Comparison of ENCODE assay signal across 16 cellular contexts in the genomic region with DNA sequence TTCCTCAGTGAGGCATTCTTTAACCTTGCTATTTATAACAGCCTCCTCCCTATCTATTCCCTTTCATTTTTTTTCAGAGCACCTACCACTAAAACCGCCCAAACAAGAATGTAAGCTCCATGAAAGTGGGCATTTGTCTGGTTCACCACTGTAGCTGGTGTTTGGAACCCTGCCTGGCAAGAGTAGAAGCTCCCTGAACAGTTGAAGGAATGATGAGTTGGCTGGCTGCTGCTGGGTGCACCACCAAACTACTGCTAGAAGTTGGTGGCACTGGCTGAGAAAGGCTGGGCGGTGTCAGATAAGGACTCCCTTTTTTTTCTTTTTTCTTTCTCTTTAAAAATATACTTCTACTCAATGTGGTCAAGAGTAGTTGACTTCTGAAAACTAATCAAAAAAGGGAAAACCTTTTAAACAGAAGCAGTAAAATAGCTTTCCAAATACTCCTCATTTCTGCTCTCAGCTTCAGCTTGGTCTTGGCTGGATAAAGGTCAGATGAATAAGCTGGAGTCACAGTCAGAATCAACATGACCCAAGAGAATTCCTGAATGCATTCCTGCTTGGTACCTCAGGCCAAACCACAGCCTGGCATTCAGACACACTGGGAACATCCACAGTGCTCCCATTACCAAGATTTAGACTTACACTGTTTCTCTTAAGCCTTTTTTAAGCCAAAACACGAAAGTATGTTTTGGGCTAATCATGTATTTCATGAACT. TPM values are rescaled to one million over a fixed set of nuclear protein-coding genes. Genes with fewer than 3 reads are reported as not detected.
DNase-seq lines count a peak whose midpoint lies in the region; ATAC-seq, FAIRE-seq and TF ChIP-seq lines count a peak whose summit lies in the region.
"Had no signal": no experiment of that assay in that cellular context is flagged by ENCODE, and none has a peak within 500 bp of the region (broad histone marks: within the 10 kb centered on the region; RNA-seq: fewer than 3 reads in every experiment).

No MANE protein-coding gene starts in this region.

- H3K27ac ChIP-seq in mammary epithelial cell (ENCODE audit: insufficient read depth, low read depth, low read length) (no peak overlapping the region), HepG2 (ENCODE audit: extremely low read length, insufficient read depth, low read length) (no peak overlapping the region), upper lobe of right lung (no peak overlapping the region)
- H3K27ac ChIP-seq: heart right ventricle, tibial nerve, VCaP had no signal

- H3K9ac ChIP-seq in mammary epithelial cell (ENCODE audit: insufficient read depth, low read length) (no peak overlapping the region), HepG2 (ENCODE audit: insufficient read depth, low read depth, low read length) (no peak overlapping the region)

- H3K79me2 ChIP-seq in mammary epithelial cell (ENCODE audit: insufficient read depth, low read length) (no peaks in the 10 kb centered on the region), HepG2 (ENCODE audit: insufficient read depth, low read length) (no peaks in the 10 kb centered on the region)

- POLR2A ChIA-PET in HepG2 (lab: Yijun Ruan, JAX) = no interaction called here

- H3K36me3 ChIP-seq in mammary epithelial cell (ENCODE audit: insufficient read depth, low read length) (no peaks in the 10 kb centered on the region), HepG2 (replicated peaks in 1 of 2; ENCODE audit: control insufficient read depth in 1 of 2, insufficient read depth in 2 of 2, low read length in 2 of 2) (peaks cover 2 to 3% of the 10 kb centered on the region in 2 experiments; a peak in 3 of 5 replicates), upper lobe of right lung (no peaks in the 10 kb centered on the region)

- CTCF ChIA-PET in mammary epithelial cell (lab: Charles Lee; ENCODE audit: low non-redundant PET) (interaction anchor here (0.6 to 0.9 kb wide), 2 partner anchors 436 to 491 kb away, joined by 3 to 8 read pairs; no protein-coding TSS in a partner anchor), HepG2 (lab: Yijun Ruan, JAX; ENCODE audit: low intra/inter-chr PET ratio, low total read pairs) (no interaction called here)

- TF ChIP-seq EP300 in HepG2 (IDR thresholded peaks at IDR 0.05; ENCODE audit: low read depth in 2 of 2, low read length in 2 of 2) (no peak), HepG2 (CRISPR knock-in tag; IDR thresholded peaks at IDR 0.05; ENCODE audit: borderline replicate concordance) (no peak)

- H3K4me1 ChIP-seq in mammary epithelial cell (ENCODE audit: insufficient read depth, low read length) = peaks cover 16% of the 10 kb centered on the region
- H3K4me1 ChIP-seq in HepG2 (ENCODE audit: insufficient read depth, low read length) = no peaks in the 10 kb centered on the region
- no peaks in the 10 kb centered on the region for H3K4me1 ChIP-seq in upper lobe of right lung

- no peak for FAIRE-seq in HepG2 (lab: Jason Lieb, UNC)
- FAIRE-seq: K562 had no signal

- WGBS in mammary epithelial cell (ENCODE audit: low coverage, missing lambda C conversion rate) = 67% methylated on average over 3 of the region's 3 CpGs
- WGBS in HepG2 (ENCODE audit: low lambda C conversion rate) = 92% methylated on average over 3 of the region's 3 CpGs

- no peaks in the 10 kb centered on the region for H4K20me1 ChIP-seq in mammary epithelial cell (ENCODE audit: insufficient read depth, low read length)
- H4K20me1 ChIP-seq in HepG2 (ENCODE audit: insufficient read depth, low read length) = no peaks in the 10 kb centered on the region

- no peak for TF ChIP-seq POLR2A in HepG2 (IDR thresholded peaks at IDR 0.05; ENCODE audit: insufficient read depth in 1 of 2, low read depth in 2 of 2, low read length in 2 of 2)

- H3K4me3 ChIP-seq in AG09309 (ENCODE audit: control insufficient read depth, low read depth, low read length) = no peak overlapping the region
- H3K4me3 ChIP-seq in mammary epithelial cell (replicated peaks in 1 of 3; ENCODE audit: insufficient read depth in 1 of 3, low read depth in 2 of 3, low read length in 3 of 3) = no peak overlapping the region
- H3K4me3 ChIP-seq in HepG2 (replicated peaks in 1 of 3; ENCODE audit: insufficient read depth in 1 of 3, low read depth in 2 of 3, low read length in 3 of 3) = no peak overlapping the region
- no peak overlapping the region for H3K4me3 ChIP-seq in upper lobe of right lung
- H3K4me3 ChIP-seq: heart right ventricle, K562, tibial nerve had no signal

- peak; percentile 76 for DNase-seq in AG09309 (ENCODE audit: low read depth)
- DNase-seq in LHCN-M2 (ENCODE audit: low read depth) = peak; percentile 93
- peak; percentile 60 for DNase-seq in mammary epithelial cell
- peak; percentile 15 for DNase-seq in HepG2 (ENCODE audit: low spot score)
- no peak for DNase-seq in activated CD4-positive, alpha-beta T cell treated with anti-CD3 and anti-CD28 coated beads for 1 hour
- DNase-seq in NCI-H82 treated with DMSO at 0.1 percent for 48 hours (lab: John Stamatoyannopoulos, UW; ENCODE audit: unreplicated experiment) = no peak
- DNase-seq in upper lobe of right lung = no peak
- no peak for DNase-seq in activated effector memory CD4-positive, alpha-beta T cell treated with anti-CD3 and anti-CD28 coated beads, Interleukin-2, amount 50 U/mL, for 16 hours
- DNase-seq: C1 segment of cervical spinal cord, cerebellar nuclear complex, heart right ventricle, retina, RPMI8226 had no signal

- H3K4me2 ChIP-seq in mammary epithelial cell (ENCODE audit: insufficient read depth, low read depth, low read length) (peak overlapping the region; percentile 23), HepG2 (ENCODE audit: low read depth, low read length) (no peak overlapping the region)

- no peak; the same call in 2 of the 3 replicates for ATAC-seq in HepG2
- no peak for ATAC-seq in upper lobe of right lung
- ATAC-seq: K562 had no signal

- H3K27me3 ChIP-seq in mammary epithelial cell (ENCODE audit: insufficient read depth, low read length) = no peaks in the 10 kb centered on the region
- H3K27me3 ChIP-seq in HepG2 (ENCODE audit: control insufficient read depth in 1 of 2, insufficient read depth in 2 of 2, low read length in 2 of 2) = no peaks in the 10 kb centered on the region
- no peaks in the 10 kb centered on the region for H3K27me3 ChIP-seq in upper lobe of right lung
- H3K27me3 ChIP-seq: heart right ventricle, tibial nerve had no signal

- TF ChIP-seq CTCF in AG09309 (IDR thresholded peaks at IDR 0.05; ENCODE audit: control insufficient read depth, insufficient read depth, low read depth, low read length, missing control alignments) = no peak
- no peak for TF ChIP-seq CTCF in mammary epithelial cell (conservative IDR thresholded peaks at IDR 0.05 in 1 of 2, IDR thresholded peaks at IDR 0.05 in 1 of 2; ENCODE audit: extremely low read depth in 1 of 2, insufficient read depth in 1 of 2, low read depth in 1 of 2, low read length in 2 of 2)
- no peak for TF ChIP-seq CTCF in HepG2 (CRISPR knock-in tag; IDR thresholded peaks at IDR 0.05)
- no peak for TF ChIP-seq CTCF in upper lobe of right lung (IDR thresholded peaks at IDR 0.05)

- H2AFZ ChIP-seq in mammary epithelial cell (ENCODE audit: low read depth, low read length) (no peak overlapping the region), HepG2 (ENCODE audit: low read length) (no peak overlapping the region)

- dilution Hi-C loops in mammary epithelial cell (cut with HindIII; ENCODE audit: low sequenced_read_pairs) = no loop called here

- intact Hi-C loops in mammary epithelial cell (cut with micrococcal nuclease) (no loop called here), HepG2 (cut with micrococcal nuclease; ENCODE audit: unreplicated experiment) (no loop called here), upper lobe of right lung (cut with DNase I) (no loop called here)

- in situ Hi-C loops in mammary epithelial cell (cut with MboI; ENCODE audit: low sequenced_read_pairs in 2 of 2) (loop anchor here in 1 of 2 donors (25.0 kb wide), 1 partner anchor 396 kb away; no protein-coding TSS in a partner anchor), HepG2 (cut with HindIII; ENCODE audit: extremely low pct_ligation_motif_present, low pct_unique_long_range_greater_than_20kb) (no loop called here)

- BruUV-seq in mammary epithelial cell (replicated peaks; lab: Mats Ljungman, UMichigan) = no TSS peak
- no TSS peak for BruUV-seq in HepG2 (replicated peaks; lab: Mats Ljungman, UMichigan)

- no peak for TF ChIP-seq RAD21 in HepG2 (CRISPR knock-in tag; IDR thresholded peaks at IDR 0.05)

- H3K9me3 ChIP-seq in mammary epithelial cell (replicated peaks; ENCODE audit: insufficient read depth, low read length) = no peaks in the 10 kb centered on the region
- no peaks in the 10 kb centered on the region for H3K9me3 ChIP-seq in HepG2 (ENCODE audit: low read length)
- no peaks in the 10 kb centered on the region for H3K9me3 ChIP-seq in upper lobe of right lung
- H3K9me3 ChIP-seq: heart right ventricle, tibial nerve had no signal

RNA-seq across cellular contexts. Expression of gene RTN4IP1, which starts 38.0 kb away (rescaled TPM):
- total RNA-seq in LHCN-M2 (2014; rRNA removed) = 9.5 and 10.8 TPM in 2 replicates
- 7.6 TPM for polyA plus RNA-seq in LHCN-M2 (2012)
- 1 to 10 TPM; 4.3 to 7.4 TPM for total RNA-seq in mammary epithelial cell
- 8.3 TPM for polyA plus RNA-seq in mammary epithelial cell
- 18.6 TPM for polyA minus RNA-seq in mammary epithelial cell
- 17.2 and 25.2 TPM in 2 replicates for total RNA-seq in HepG2 (2016; rRNA removed; fragmentation: Illumina TruSeq; extraction: Trizol)
- total RNA-seq in HepG2 (2016; cell fraction: cytosol; rRNA removed; fragmentation: Illumina TruSeq; extraction: Trizol; ENCODE audit: low read depth) = 6.0 and 8.2 TPM in 2 replicates
- total RNA-seq in HepG2 (2016; cell fraction: insoluble cytoplasmic fraction; rRNA removed; fragmentation: Illumina TruSeq; extraction: Trizol) = 18.1 and 25.5 TPM in 2 replicates
- 10.8 and 11.0 TPM in 2 replicates for total RNA-seq in HepG2 (2016; cell fraction: membrane; rRNA removed; fragmentation: Illumina TruSeq; extraction: Trizol)
- 11.3 and 12.1 TPM in 2 replicates for total RNA-seq in HepG2 (2016; cell fraction: nucleus; rRNA removed; fragmentation: Illumina TruSeq; extraction: Trizol)
- polyA plus RNA-seq in HepG2 (2011; rRNA removed) = 4.7 and 5.5 TPM in 2 replicates
- 4.0 and 5.2 TPM in 2 replicates for polyA plus RNA-seq in HepG2 (2011; cell fraction: cytosol; rRNA removed)
- 1.7 and 2.3 TPM in 2 replicates for polyA plus RNA-seq in HepG2 (2011; cell fraction: nucleus; rRNA removed)
- 7.0 and 7.1 TPM in 2 replicates for polyA plus RNA-seq in HepG2 (2012)
- 2.7 and 3.5 TPM in 2 replicates for polyA plus RNA-seq in HepG2 (2016; cell fraction: cytosol; fragmentation: Illumina TruSeq; extraction: Trizol; ENCODE audit: low read depth)
- 19.5 and 22.1 TPM in 2 replicates for polyA plus RNA-seq in HepG2 (2016; cell fraction: insoluble cytoplasmic fraction; fragmentation: Illumina TruSeq; extraction: Trizol; ENCODE audit: low read depth)
- polyA plus RNA-seq in HepG2 (2016; cell fraction: membrane; fragmentation: Illumina TruSeq; extraction: Trizol; ENCODE audit: low read depth) = 5.7 and 6.9 TPM in 2 replicates
- 6.8 and 8.1 TPM in 2 replicates for polyA plus RNA-seq in HepG2 (2016; cell fraction: nucleus; fragmentation: Illumina TruSeq; extraction: Trizol; ENCODE audit: insufficient read depth, low read depth)
- polyA minus RNA-seq in HepG2 (2011; rRNA and poly(A)+ RNA removed; ENCODE audit: low replicate concordance) = 4.5 and 10.4 TPM in 2 replicates
- 2.9 and 3.2 TPM in 2 replicates for polyA minus RNA-seq in HepG2 (2011; cell fraction: cytosol; rRNA and poly(A)+ RNA removed)
- 10.2 and 10.3 TPM in 2 replicates for polyA minus RNA-seq in HepG2 (2011; cell fraction: nucleus; rRNA and poly(A)+ RNA removed)
- total RNA-seq in upper lobe of right lung = 3.2 TPM

RNA-seq across cellular contexts. Expression of gene QRSL1, which starts 38.1 kb away (rescaled TPM):
- 10.1 and 11.0 TPM in 2 replicates for total RNA-seq in LHCN-M2 (2014; rRNA removed)
- 4.0 TPM for polyA plus RNA-seq in LHCN-M2 (2012)
- total RNA-seq in mammary epithelial cell = 10 to 100 TPM; 10.8 to 14.9 TPM
- 6.7 TPM for polyA plus RNA-seq in mammary epithelial cell
- polyA minus RNA-seq in mammary epithelial cell = 3.4 TPM
- total RNA-seq in HepG2 (2016; rRNA removed; fragmentation: Illumina TruSeq; extraction: Trizol) = 22.3 and 24.2 TPM in 2 replicates
- 8.5 and 9.3 TPM in 2 replicates for total RNA-seq in HepG2 (2016; cell fraction: cytosol; rRNA removed; fragmentation: Illumina TruSeq; extraction: Trizol; ENCODE audit: low read depth)
- 22.7 and 26.6 TPM in 2 replicates for total RNA-seq in HepG2 (2016; cell fraction: insoluble cytoplasmic fraction; rRNA removed; fragmentation: Illumina TruSeq; extraction: Trizol)
- 19.1 and 19.6 TPM in 2 replicates for total RNA-seq in HepG2 (2016; cell fraction: membrane; rRNA removed; fragmentation: Illumina TruSeq; extraction: Trizol)
- total RNA-seq in HepG2 (2016; cell fraction: nucleus; rRNA removed; fragmentation: Illumina TruSeq; extraction: Trizol) = 13.8 and 19.9 TPM in 2 replicates
- 6.4 and 8.2 TPM in 2 replicates for polyA plus RNA-seq in HepG2 (2011; rRNA removed)
- polyA plus RNA-seq in HepG2 (2011; cell fraction: cytosol; rRNA removed) = 5.0 and 5.5 TPM in 2 replicates
- polyA plus RNA-seq in HepG2 (2011; cell fraction: nucleus; rRNA removed) = 3.4 and 3.8 TPM in 2 replicates
- 7.6 and 8.7 TPM in 2 replicates for polyA plus RNA-seq in HepG2 (2012)
- polyA plus RNA-seq in HepG2 (2016; cell fraction: cytosol; fragmentation: Illumina TruSeq; extraction: Trizol; ENCODE audit: low read depth) = 5.1 and 6.2 TPM in 2 replicates
- 18.4 and 18.9 TPM in 2 replicates for polyA plus RNA-seq in HepG2 (2016; cell fraction: insoluble cytoplasmic fraction; fragmentation: Illumina TruSeq; extraction: Trizol; ENCODE audit: low read depth)
- 9.0 and 9.9 TPM in 2 replicates for polyA plus RNA-seq in HepG2 (2016; cell fraction: membrane; fragmentation: Illumina TruSeq; extraction: Trizol; ENCODE audit: low read depth)
- 11.0 and 15.2 TPM in 2 replicates for polyA plus RNA-seq in HepG2 (2016; cell fraction: nucleus; fragmentation: Illumina TruSeq; extraction: Trizol; ENCODE audit: insufficient read depth, low read depth)
- polyA minus RNA-seq in HepG2 (2011; rRNA and poly(A)+ RNA removed; ENCODE audit: low replicate concordance) = 12.6 and 15.4 TPM in 2 replicates
- polyA minus RNA-seq in HepG2 (2011; cell fraction: cytosol; rRNA and poly(A)+ RNA removed) = 5.0 and 5.5 TPM in 2 replicates
- 18.9 and 19.0 TPM in 2 replicates for polyA minus RNA-seq in HepG2 (2011; cell fraction: nucleus; rRNA and poly(A)+ RNA removed)
- 11.8 TPM for total RNA-seq in upper lobe of right lung

Comparison
In these comparisons a context has a peak if more than half of its experiments do, and no peak if none do; other contexts are left out.
1. DNase-seq: peak in AG09309 (single experiment), LHCN-M2 (single experiment), mammary epithelial cell (single experiment) and HepG2 (single experiment); none in activated CD4-positive, alpha-beta T cell treated with anti-CD3 and anti-CD28 coated beads for 1 hour (single experiment), NCI-H82 treated with DMSO at 0.1 percent for 48 hours (single experiment), upper lobe of right lung (single experiment) and activated effector memory CD4-positive, alpha-beta T cell treated with anti-CD3 and anti-CD28 coated beads, Interleukin-2, amount 50 U/mL, for 16 hours (single experiment).